17 cellular contexts compared by ENCODE assay signal in the genomic region with DNA sequence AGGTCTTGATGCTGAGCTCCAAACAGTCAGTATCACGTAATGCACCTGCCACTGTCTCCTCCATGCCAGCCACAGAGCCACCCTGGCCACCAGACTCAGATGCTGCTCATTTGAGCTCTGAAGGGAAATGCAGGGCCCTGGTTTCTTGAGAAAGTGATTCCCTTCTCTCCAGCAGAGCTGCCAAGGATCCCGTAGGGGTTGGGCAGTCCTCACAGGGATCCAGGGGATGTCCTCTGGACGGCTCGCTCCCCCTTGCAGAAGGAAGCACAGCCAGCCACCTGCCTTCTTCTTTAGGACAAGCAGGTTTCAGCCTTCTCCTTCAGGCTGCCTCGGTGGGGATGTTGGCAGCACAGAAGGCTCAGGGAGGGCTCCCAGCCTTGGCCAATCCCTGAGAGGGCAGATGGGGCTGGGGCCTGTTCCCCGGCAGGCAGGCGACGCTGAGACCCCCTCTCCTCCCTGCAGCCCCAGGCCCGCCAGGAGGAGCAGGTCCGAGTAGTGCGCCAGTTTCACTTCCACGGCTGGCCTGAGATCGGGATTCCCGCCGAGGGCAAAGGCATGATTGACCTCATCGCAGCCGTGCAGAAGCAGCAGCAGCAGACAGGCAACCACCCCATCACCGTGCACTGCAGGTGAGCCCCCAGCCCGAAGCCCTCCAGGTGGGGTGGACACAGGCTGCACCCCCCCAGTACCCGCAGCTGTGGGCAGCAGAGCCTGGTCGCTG.
"Had no signal": no experiment of that assay in that cellular context is flagged by ENCODE, and none has a peak within 500 bp of the region (broad histone marks: within the 10 kb centered on the region; RNA-seq: fewer than 3 reads in every experiment).

No MANE protein-coding gene starts in this region.

- H3K4me3 ChIP-seq: right atrium auricular region, thyroid gland, vagina had no signal

- FAIRE-seq: colon, small intestine, TTC549 had no signal

- H3K27ac ChIP-seq: right atrium auricular region, thyroid gland, vagina had no signal

- H3K27ac Mint-ChIP-seq: activated CD4-positive, alpha-beta memory T cell treated with anti-CD3 and anti-CD28 coated beads, Interleukin-2, amount 10 ng/mL, durations not matched to agents 7 days and 5 days; activated T-helper 2 cell treated with anti-CD3 and anti-CD28 coated beads, Interferon-gamma antibody, Interleukin-2, Interleukin-4, amounts not matched to agents 10 μg/mL and 5 μg/mL and 100 μg/mL, durations not matched to agents 14 hours and 24 hours and 36 hours; nephron; progenitor cell of endocrine pancreas; WTC11 had no signal

- DNase-seq: activated CD4-positive, alpha-beta memory T cell treated with anti-CD3 and anti-CD28 coated beads, Interleukin-2, amount 10 ng/mL, durations not matched to agents 7 days and 5 days; activated CD4-positive, alpha-beta T cell treated with anti-CD3 and anti-CD28 coated beads for 4 hours; hypothalamus; left ventricle myocardium superior; mesenchymal stem cell; small intestine; T-helper 2 cell; thyroid gland had no signal

- H3K27me3 ChIP-seq: right atrium auricular region, thyroid gland, vagina had no signal

- H3K4me3 Mint-ChIP-seq: activated CD4-positive, alpha-beta memory T cell treated with anti-CD3 and anti-CD28 coated beads, Interleukin-2, amount 10 ng/mL, durations not matched to agents 7 days and 5 days; nephron; WTC11 had no signal

- H3K27me3 Mint-ChIP-seq: activated CD4-positive, alpha-beta memory T cell treated with anti-CD3 and anti-CD28 coated beads, Interleukin-2, amount 10 ng/mL, durations not matched to agents 7 days and 5 days had no signal

- H3K36me3 Mint-ChIP-seq: WTC11 had no signal

- H3K4me1 ChIP-seq: right atrium auricular region, thyroid gland, vagina had no signal

- H3K9me3 Mint-ChIP-seq: activated CD4-positive, alpha-beta memory T cell treated with anti-CD3 and anti-CD28 coated beads, Interleukin-2, amount 10 ng/mL, durations not matched to agents 7 days and 5 days; activated naive CD4-positive, alpha-beta T cell treated with anti-CD3 and anti-CD28 coated beads, Interleukin-2, amount 50 U/mL, for 72 hours; activated T-helper 2 cell treated with anti-CD3 and anti-CD28 coated beads, Interferon-gamma antibody, Interleukin-2, Interleukin-4, amounts not matched to agents 10 μg/mL and 5 μg/mL and 100 μg/mL, durations not matched to agents 14 hours and 24 hours and 36 hours; WTC11 had no signal

- H3K4me1 Mint-ChIP-seq: nephron had no signal

- H3K9me3 ChIP-seq: right atrium auricular region, thyroid gland, vagina had no signal
